ENCODE assay signal across 8 cellular contexts in the genomic region with DNA sequence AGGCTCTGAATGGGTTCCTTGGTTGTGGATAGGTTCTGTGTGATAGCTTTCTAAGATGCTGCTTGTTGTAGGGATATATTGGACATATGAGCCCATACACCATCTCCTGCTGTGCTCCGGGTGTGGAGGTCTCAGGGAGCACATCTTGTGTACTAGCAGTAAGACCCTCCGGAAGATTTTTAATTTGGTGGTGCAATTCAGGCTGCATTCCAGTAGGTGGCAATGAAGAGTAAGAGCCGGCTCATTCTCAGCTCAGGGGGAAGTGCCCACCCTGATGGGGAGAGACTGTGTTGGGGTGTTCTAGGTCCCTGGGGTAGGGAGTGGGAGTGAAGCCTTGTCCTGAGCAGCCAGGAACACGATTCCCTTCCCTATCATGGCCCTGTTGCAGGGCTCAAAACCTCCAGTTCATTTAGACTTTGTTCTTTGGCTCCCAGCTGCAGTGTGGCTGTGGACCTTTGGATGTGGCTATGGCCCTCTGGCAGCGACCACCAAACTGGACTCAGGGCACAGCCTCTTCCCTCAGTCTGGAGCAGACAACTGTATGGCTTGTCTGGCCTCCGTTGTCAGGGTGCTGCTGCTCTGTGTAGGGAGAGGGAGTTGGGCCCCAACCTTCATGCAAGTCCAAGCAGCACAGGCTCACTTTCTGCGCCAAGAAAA.
DNase-seq lines count a peak whose midpoint lies in the region; ATAC-seq and TF ChIP-seq lines count a peak whose summit lies in the region.

No MANE protein-coding gene starts in this region.

- no peak overlapping the region for H3K4me2 ChIP-seq in osteoblast (ENCODE audit: insufficient read depth, low read length)

- no peak for ATAC-seq in effector memory CD8-positive, alpha-beta T cell (replicated peaks)

- H3K9me3 ChIP-seq in osteoblast (ENCODE audit: low read depth, low read length): no peaks in the 10 kb centered on the region

- no peaks in the 10 kb centered on the region for H3K4me1 ChIP-seq in osteoblast (ENCODE audit: insufficient read depth, low read length)

- H2AFZ ChIP-seq in osteoblast (ENCODE audit: low read length): no peak overlapping the region

- H3K27me3 Mint-ChIP-seq in effector memory CD8-positive, alpha-beta T cell: peaks cover 6 to 19% of the 10 kb centered on the region in 2 donors

- no peaks in the 10 kb centered on the region for H3K4me1 Mint-ChIP-seq in effector memory CD8-positive, alpha-beta T cell (ENCODE audit: low read depth in 2 of 2)

- H3K9me3 Mint-ChIP-seq in effector memory CD8-positive, alpha-beta T cell: no peaks in the 10 kb centered on the region

- no peaks in the 10 kb centered on the region for H3K36me3 Mint-ChIP-seq in effector memory CD8-positive, alpha-beta T cell (ENCODE audit: insufficient read depth)

- no peaks in the 10 kb centered on the region for H3K36me3 ChIP-seq in osteoblast (ENCODE audit: insufficient read depth, low read length)

- DNase-seq in activated CD4-positive, alpha-beta T cell treated with anti-CD3 and anti-CD28 coated beads for 48 hours: peak; percentile 9
- DNase-seq in activated CD4-positive, alpha-beta T cell treated with anti-CD3 and anti-CD28 coated beads for 1 hour: no peak
- peak; percentile 28 for DNase-seq in Jurkat, Clone E6-1 (ENCODE audit: low read depth, low spot score)
- DNase-seq in cardiac fibroblast (ENCODE audit: low read depth in 2 of 2) (peak; percentile 5 to 8), osteoblast (ENCODE audit: insufficient read length, low spot score, missing footprints) (no peak), GM19240 (ENCODE audit: insufficient read length, low spot score) (no peak), caudate nucleus (lab: John Stamatoyannopoulos, UW) (no peak)
- DNase-seq in effector memory CD8-positive, alpha-beta T cell: no peak

- H3K27ac Mint-ChIP-seq in effector memory CD8-positive, alpha-beta T cell: no peak overlapping the region

- no peaks in the 10 kb centered on the region for H4K20me1 ChIP-seq in osteoblast (ENCODE audit: insufficient read depth, low read length)

- H3K4me3 Mint-ChIP-seq in effector memory CD8-positive, alpha-beta T cell: no peak overlapping the region

- H3K27ac ChIP-seq in osteoblast (ENCODE audit: low read depth, low read length): no peak overlapping the region
- no peak overlapping the region for H3K27ac ChIP-seq in caudate nucleus (ENCODE audit: low read depth, low read length)

- peak; percentile 62 for TF ChIP-seq CTCF in cardiac fibroblast (IDR thresholded peaks at IDR 0.05; ENCODE audit: low read depth, low read length)
- TF ChIP-seq CTCF in osteoblast (IDR thresholded peaks at IDR 0.05; ENCODE audit: extremely low read depth, low read depth, low read length): peak; percentile 39

- no peak overlapping the region for H3K4me3 ChIP-seq in Jurkat, Clone E6-1 (ENCODE audit: low read length)
- no peak overlapping the region for H3K4me3 ChIP-seq in cardiac fibroblast (replicated peaks in 1 of 2; ENCODE audit: low read depth in 2 of 2, low read length in 2 of 2)
- H3K4me3 ChIP-seq in osteoblast (ENCODE audit: insufficient read depth, low read length): no peak overlapping the region

- no peaks in the 10 kb centered on the region for H3K27me3 ChIP-seq in osteoblast (ENCODE audit: insufficient read depth, low read length)

- no peaks in the 10 kb centered on the region for H3K79me2 ChIP-seq in osteoblast (ENCODE audit: insufficient read depth, low read length)

Comparison
In these comparisons a context has a peak if more than half of its experiments do, and no peak if none do; other contexts are left out.
1. DNase-seq: peak in activated CD4-positive, alpha-beta T cell treated with anti-CD3 and anti-CD28 coated beads for 48 hours (single experiment), Jurkat, Clone E6-1 (single experiment) and cardiac fibroblast (2 of 2); none in activated CD4-positive, alpha-beta T cell treated with anti-CD3 and anti-CD28 coated beads for 1 hour (single experiment), osteoblast (single experiment), GM19240 (single experiment), caudate nucleus (0 of 61) and effector memory CD8-positive, alpha-beta T cell (0 of 3).